Comparison of ENCODE assay signal across 8 cellular contexts in genomic region chr2:216115224-216115582, GRCh38. TPM values are rescaled to one million over a fixed set of nuclear protein-coding genes. Genes with fewer than 3 reads are reported as not detected.
A peak's percentile ranks its signal among the peaks of the same experiment; 100 is the strongest.
DNase-seq lines count a peak whose midpoint lies in the region; ATAC-seq, FAIRE-seq and TF ChIP-seq lines count a peak whose summit lies in the region.

No MANE protein-coding gene starts in this region.

- in situ Hi-C loops in GM12878 (cut with MboI) = no loop called here

- CTCF ChIA-PET in GM12878 (lab: Yijun Ruan, JAX) = interaction anchor here (0.7 to 8.6 kb wide), 26 partner anchors 8 to 384 kb away, joined by 3 to 105 read pairs (median 6); partner anchors contain the start of gene RPL37A

- WGBS in GM12878 (ENCODE audit: insufficient coverage, insufficient replicate concordance, low lambda C conversion rate, missing lambda C conversion rate) = 59% methylated on average over 5 of the region's 5 CpGs
- 45% methylated on average over 5 of the region's 5 CpGs for WGBS in thymus

- peak overlapping the region; percentile 62 for H2AFZ ChIP-seq in GM12878 (ENCODE audit: control insufficient read depth, low read depth, low read length)

- H3K4me3 ChIP-seq in GM12878 (peak overlapping the region; percentile 93), thymus (ENCODE audit: low read length) (peak overlapping the region; percentile 71)

- TF ChIP-seq RAD21 in GM12878 (IDR thresholded peaks at IDR 0.05; ENCODE audit: insufficient read depth, low read depth, low read length) = no peak

- POLR2A ChIA-PET in GM12878 (lab: Charles Lee) = interaction anchor here (0.9 to 1.6 kb wide), 4 partner anchors 11 to 110 kb away, joined by 3 to 7 read pairs (median 4); no protein-coding TSS in a partner anchor

- H3K4me1 ChIP-seq in GM12878 (ENCODE audit: control insufficient read depth, insufficient read depth, low read length) (peaks cover 29% of the 10 kb centered on the region), thymus (ENCODE audit: control insufficient read depth, insufficient read depth, low read length) (peaks cover 11% of the 10 kb centered on the region)

- peaks cover 2 to 29% of the 10 kb centered on the region in 2 experiments for H3K36me3 ChIP-seq in GM12878 (ENCODE audit: control insufficient read depth in 2 of 2, insufficient read depth in 2 of 2, low read length in 1 of 2)
- peaks cover 34% of the 10 kb centered on the region for H3K36me3 ChIP-seq in thymus (ENCODE audit: control insufficient read depth, insufficient read depth)

- no TSS peak for BruUV-seq in GM12878 (replicated peaks; lab: Mats Ljungman, UMichigan)

- H4K20me1 ChIP-seq in GM12878 (ENCODE audit: control insufficient read depth, insufficient read depth) = no peaks in the 10 kb centered on the region

- H3K27ac ChIP-seq in GM12878 (ENCODE audit: control insufficient read depth, insufficient read depth) (peak overlapping the region; percentile 59), layer of hippocampus (ENCODE audit: low read depth, low read length) (peak overlapping the region; percentile 90), thymus (ENCODE audit: low read depth) (peak overlapping the region; percentile 82)

- RAD21 ChIA-PET in GM12878 (lab: Charles Lee; ENCODE audit: unreplicated experiment) = interaction anchor here (1.0 to 6.6 kb wide), 5 partner anchors 26 to 108 kb away, joined by 3 to 42 read pairs (median 4); partner anchors contain the start of genes PECR and TMEM169

- peak overlapping the region; percentile 78 for H3K4me2 ChIP-seq in GM12878 (ENCODE audit: control insufficient read depth, insufficient read depth)

- no peaks in the 10 kb centered on the region for H3K9me3 ChIP-seq in GM12878 (replicated peaks; ENCODE audit: control insufficient read depth, insufficient read depth, low read length)
- no peaks in the 10 kb centered on the region for H3K9me3 ChIP-seq in thymus (ENCODE audit: control insufficient read depth)

- peak overlapping the region; percentile 44 for H3K9ac ChIP-seq in GM12878 (ENCODE audit: control insufficient read depth, insufficient read depth, low read length)

- peaks cover 88% of the 10 kb centered on the region for H3K79me2 ChIP-seq in GM12878 (ENCODE audit: control insufficient read depth, insufficient read depth, low read length)

- DNase-seq in GM18507 (ENCODE audit: extremely low spot score, insufficient read length, low read depth) = no peak
- DNase-seq in NCI-H2171 treated with DMSO at 0.1 percent for 48 hours (lab: John Stamatoyannopoulos, UW) = peak; percentile 77
- DNase-seq in GM12878 (ENCODE audit: low read depth, low spot score) = no peak
- no peak for DNase-seq in activated CD4-positive, alpha-beta T cell treated with anti-CD3 and anti-CD28 coated beads, Interleukin-2, amount 50 U/mL, for 1 hour

- intact Hi-C loops in GM12878 (cut with micrococcal nuclease; ENCODE audit: unreplicated experiment) = loop anchor here (10.0 kb wide), 3 partner anchors 160 to 550 kb away; no protein-coding TSS in a partner anchor

- TF ChIP-seq CTCF in GM12878 (IDR thresholded peaks at IDR 0.05 in 2 of 3, conservative IDR thresholded peaks at IDR 0.05 in 1 of 3; ENCODE audit: control insufficient read depth in 2 of 3, extremely low read depth in 1 of 3, insufficient read depth in 1 of 3, low read depth in 3 of 3, low read length in 3 of 3) = no peak

- FAIRE-seq in GM18507 (lab: Jason Lieb, UNC) (peak; percentile 31), GM12878 (lab: Jason Lieb, UNC) (no peak)

- no peak for TF ChIP-seq EP300 in GM12878 (IDR thresholded peaks at IDR 0.05; ENCODE audit: borderline replicate concordance in 1 of 2, control insufficient read depth in 1 of 2, low read depth in 2 of 2, low read length in 2 of 2)

- H3K27me3 ChIP-seq in GM12878 (replicated peaks in 1 of 2; ENCODE audit: control insufficient read depth in 2 of 2, insufficient read depth in 2 of 2, low read length in 1 of 2) = no peaks in the 10 kb centered on the region
- H3K27me3 ChIP-seq in layer of hippocampus (ENCODE audit: control insufficient read depth, insufficient read depth, low read length) = no peaks in the 10 kb centered on the region
- no peaks in the 10 kb centered on the region for H3K27me3 ChIP-seq in thymus (ENCODE audit: control insufficient read depth, insufficient read depth)

- TF ChIP-seq POLR2A in GM12878 (IDR thresholded peaks at IDR 0.05; ENCODE audit: low read depth, low read length) = no peak

- SMC1A ChIA-PET in GM12878 (lab: Charles Lee; ENCODE audit: uncharacterized antibody, unreplicated experiment) = interaction anchor here (0.6 to 3.0 kb wide), 9 partner anchors 12 to 91 kb away, joined by 3 to 26 read pairs (median 3); no protein-coding TSS in a partner anchor

- ATAC-seq in GM12878 = no peak
- no peak for ATAC-seq in HG02759 (IDR thresholded peaks at IDR 0.05; ENCODE audit: unreplicated experiment)
- ATAC-seq in HG03571 (IDR thresholded peaks at IDR 0.05; ENCODE audit: unreplicated experiment) = no peak

TF ChIP-seq in GM12878, 131 proteins besides CTCF, POLR2A, EP300 and RAD21 (continues in another document):
- TF ChIP-seq FOXK2 (IDR thresholded peaks at IDR 0.05) (no peak), ZZZ3 (IDR thresholded peaks at IDR 0.05; ENCODE audit: control insufficient read depth, insufficient read length, low read depth) (no peak), MEF2A (IDR thresholded peaks at IDR 0.05; ENCODE audit: insufficient read depth, low read depth, low read length) (no peak), SIN3A (IDR thresholded peaks at IDR 0.05; ENCODE audit: low read depth, low read length) (0 out of 2 replicates have a peak, but pooled peaks have one; percentile 7), BCL11A (IDR thresholded peaks at IDR 0.05; ENCODE audit: low read depth, low read length) (no peak)

RNA-seq across cellular contexts. Expression of gene XRCC5, which starts 6.1 kb away (rescaled TPM):
- 263 and 285 TPM in 2 replicates for total RNA-seq in GM12878 (2013; cell fraction: nucleolus; rRNA removed)
- total RNA-seq in GM12878 (2014; rRNA removed) (403 and 444 TPM in 2 replicates), GM12878 (2014; rRNA removed; fragmentation: Illumina TruSeq; extraction: Trizol) (489 and 508 TPM in 2 replicates), GM12878 (2021) (479 and 499 TPM in 2 replicates)
- polyA plus RNA-seq in GM12878 (2011; ENCODE audit: low read depth) = 207 TPM
- polyA plus RNA-seq in GM12878 (2011; rRNA removed) (636 and 704 TPM in 2 replicates), GM12878 (2014; fragmentation: Illumina TruSeq; extraction: Trizol) (496 and 588 TPM in 2 replicates), GM12878 (2014; fragmentation: Nextera tagmentation; extraction: Ambion mirVana) (100 to 1,000 TPM; 552 to 556 TPM), GM12878 (2014; rRNA removed) (227 and 259 TPM in 2 replicates), GM12878 (2016; fragmentation: Nextera tagmentation; extraction: Ambion mirVana) (100 to 1,000 TPM; 770 to 815 TPM), thymus (113 TPM)
- polyA plus RNA-seq in GM12878 (2011; cell fraction: cytosol; rRNA removed) = 275 and 287 TPM in 2 replicates
- 218 and 240 TPM in 2 replicates for polyA plus RNA-seq in GM12878 (2011; cell fraction: nucleus; rRNA removed)
- 158 and 167 TPM in 2 replicates for polyA plus RNA-seq in GM12878 (2012)
- 521 and 1,300 TPM in 2 replicates for polyA minus RNA-seq in GM12878 (2011; rRNA and poly(A)+ RNA removed)
- 139 and 143 TPM in 2 replicates for polyA minus RNA-seq in GM12878 (2011; cell fraction: cytosol; rRNA and poly(A)+ RNA removed)
- polyA minus RNA-seq in GM12878 (2011; cell fraction: nucleus; rRNA and poly(A)+ RNA removed) = 186 and 262 TPM in 2 replicates

RNA-seq across cellular contexts. Expression of gene TMEM169, which starts 33.5 kb away (rescaled TPM):
- total RNA-seq in GM12878 (2013; cell fraction: nucleolus; rRNA removed) = 0.67 and 0.71 TPM in 2 replicates
- total RNA-seq in GM12878 (2014; rRNA removed) (1.4 and 1.6 TPM in 2 replicates), GM12878 (2014; rRNA removed; fragmentation: Illumina TruSeq; extraction: Trizol) (2.5 TPM in 2 replicates), GM12878 (2021) (2.4 and 2.7 TPM in 2 replicates)
- polyA plus RNA-seq in GM12878 (2011; ENCODE audit: low read depth) = 0.16 TPM
- polyA plus RNA-seq in GM12878 (2011; rRNA removed) (0.13 and 0.23 TPM in 2 replicates), GM12878 (2014; fragmentation: Illumina TruSeq; extraction: Trizol) (2.3 and 2.8 TPM in 2 replicates), GM12878 (2014; fragmentation: Nextera tagmentation; extraction: Ambion mirVana) (1 to 10 TPM in 1 of 2 experiments, under 1 TPM in 1; 0.57 to 1.2 TPM), GM12878 (2014; rRNA removed) (1.5 and 3.2 TPM in 2 replicates), GM12878 (2016; fragmentation: Nextera tagmentation; extraction: Ambion mirVana) (1 to 10 TPM; 2.1 to 3.1 TPM), thymus (1.0 TPM)
- 0.02 and 0.07 TPM in 2 replicates for polyA plus RNA-seq in GM12878 (2011; cell fraction: cytosol; rRNA removed)
- polyA plus RNA-seq in GM12878 (2011; cell fraction: nucleus; rRNA removed) = 0.06 TPM in 1 of 2 replicates, not detected in the other
- 0.26 and 0.58 TPM in 2 replicates for polyA plus RNA-seq in GM12878 (2012)
- polyA minus RNA-seq in GM12878 (2011; rRNA and poly(A)+ RNA removed) = 0.82 TPM in 1 of 2 replicates, not detected in the other
- not detected in 2 replicates for polyA minus RNA-seq in GM12878 (2011; cell fraction: cytosol; rRNA and poly(A)+ RNA removed)
- 0.12 TPM in 1 of 2 replicates, not detected in the other for polyA minus RNA-seq in GM12878 (2011; cell fraction: nucleus; rRNA and poly(A)+ RNA removed)

RNA-seq across cellular contexts. Expression of gene PECR, which starts 33.6 kb away (rescaled TPM):
- total RNA-seq in GM12878 (2013; cell fraction: nucleolus; rRNA removed) = 39.0 and 48.8 TPM in 2 replicates
- total RNA-seq in GM12878 (2014; rRNA removed) (25.6 and 36.2 TPM in 2 replicates), GM12878 (2014; rRNA removed; fragmentation: Illumina TruSeq; extraction: Trizol) (25.7 and 27.5 TPM in 2 replicates), GM12878 (2021) (20.4 and 25.3 TPM in 2 replicates)
- polyA plus RNA-seq in GM12878 (2011; ENCODE audit: low read depth) = 34.7 TPM
- polyA plus RNA-seq in GM12878 (2011; rRNA removed) (30.4 and 36.8 TPM in 2 replicates), GM12878 (2014; fragmentation: Illumina TruSeq; extraction: Trizol) (28.8 and 30.2 TPM in 2 replicates), GM12878 (2014; fragmentation: Nextera tagmentation; extraction: Ambion mirVana) (10 to 100 TPM in 1 of 2 experiments, 1 to 10 TPM in 1; 7.6 to 10.4 TPM), GM12878 (2014; rRNA removed) (26.1 and 37.4 TPM in 2 replicates), GM12878 (2016; fragmentation: Nextera tagmentation; extraction: Ambion mirVana) (10 to 100 TPM; 22.4 to 27.8 TPM), thymus (5.7 TPM)
- 26.9 and 33.7 TPM in 2 replicates for polyA plus RNA-seq in GM12878 (2011; cell fraction: cytosol; rRNA removed)
- 21.6 and 23.4 TPM in 2 replicates for polyA plus RNA-seq in GM12878 (2011; cell fraction: nucleus; rRNA removed)
- polyA plus RNA-seq in GM12878 (2012) = 13.5 and 20.7 TPM in 2 replicates
- polyA minus RNA-seq in GM12878 (2011; rRNA and poly(A)+ RNA removed) = 31.8 and 50.8 TPM in 2 replicates
- 6.8 and 7.9 TPM in 2 replicates for polyA minus RNA-seq in GM12878 (2011; cell fraction: cytosol; rRNA and poly(A)+ RNA removed)
- polyA minus RNA-seq in GM12878 (2011; cell fraction: nucleus; rRNA and poly(A)+ RNA removed) = 17.5 and 19.0 TPM in 2 replicates
